9 cellular contexts compared by ENCODE assay signal in the genomic region with DNA sequence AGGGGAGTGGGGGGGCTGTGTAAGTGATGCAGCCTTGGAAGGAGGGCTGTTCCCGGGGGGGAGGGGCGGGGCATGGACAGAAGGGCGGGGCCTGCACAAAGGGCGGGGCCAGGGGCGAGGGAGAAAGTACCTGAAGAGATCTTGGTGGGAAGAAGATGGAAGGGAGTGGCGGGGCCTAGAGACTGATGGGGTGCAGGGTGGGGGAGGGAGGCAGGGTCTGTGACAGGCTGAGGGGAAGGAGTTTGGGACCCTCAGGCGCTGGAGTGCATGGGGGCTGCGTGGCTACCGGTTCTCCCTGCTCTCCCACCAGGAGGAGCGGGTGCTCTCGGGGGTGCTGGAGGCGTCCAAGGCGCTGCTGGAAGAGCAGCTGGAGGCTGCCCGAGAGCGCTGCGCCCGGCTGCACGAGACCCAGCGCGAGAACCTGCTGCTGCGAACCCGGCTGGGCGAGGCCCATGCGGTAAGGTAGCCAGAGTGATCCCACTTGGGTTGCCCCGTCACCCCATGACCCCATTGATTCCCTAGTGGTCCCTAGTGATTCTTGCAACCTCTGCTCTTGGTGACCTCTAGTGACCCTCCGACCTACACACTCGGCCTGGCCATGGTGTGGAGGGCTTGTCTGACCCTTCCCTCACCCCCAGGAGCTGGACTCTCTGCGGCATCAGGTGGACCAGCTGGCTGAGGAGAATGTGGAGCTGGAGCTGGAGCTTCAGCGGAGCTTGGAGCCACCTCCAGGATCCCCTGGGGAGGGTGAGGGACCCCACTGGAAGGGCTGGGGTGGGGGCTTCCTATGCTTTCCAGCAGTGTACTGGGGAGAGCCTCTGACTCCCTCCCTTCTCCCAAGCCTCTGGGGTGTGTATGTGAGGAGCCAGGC. TPM values are rescaled to one million over a fixed set of nuclear protein-coding genes. Genes with fewer than 3 reads are reported as not detected.
DNase-seq lines count a peak whose midpoint lies in the region; ATAC-seq, FAIRE-seq and TF ChIP-seq lines count a peak whose summit lies in the region.
"Had no signal": no experiment of that assay in that cellular context is flagged by ENCODE, and none has a peak within 500 bp of the region (broad histone marks: within the 10 kb centered on the region; RNA-seq: fewer than 3 reads in every experiment).

No MANE protein-coding gene starts in this region.

- H3K9me3 Mint-ChIP-seq in nephron progenitor cell: no peaks in the 10 kb centered on the region

- POLR2A ChIA-PET in BJ (lab: Charles Lee): interaction anchor here (0.6 to 0.9 kb wide), 3 partner anchors 12 to 25 kb away, joined by 3 to 24 read pairs (median 10); a partner anchor contains a TSS
- POLR2A ChIA-PET in IMR-90 (lab: Charles Lee; ENCODE audit: unreplicated experiment): interaction anchor here (1.1 kb wide), 1 partner anchor 26 kb away, joined by 4 read pairs; a partner anchor contains a TSS
- POLR2A ChIA-PET in endothelial cell of umbilical vein (lab: Charles Lee): interaction anchor here (0.5 to 1.0 kb wide), 3 partner anchors 10 to 154 kb away, joined by 3 to 4 read pairs (median 3); a partner anchor contains a TSS

- H4K8ac ChIP-seq in IMR-90 (ENCODE audit: low read depth in 2 of 2, low read length in 2 of 2): no peak overlapping the region; a peak in 1 of 4 replicates

- H3K79me2 ChIP-seq in endothelial cell of umbilical vein (ENCODE audit: control insufficient read depth, insufficient read depth, low read length): no peaks in the 10 kb centered on the region

- no peak overlapping the region for H2BK5ac ChIP-seq in IMR-90 (ENCODE audit: low read depth, low read length, poor library complexity, severe bottlenecking)

- no peak overlapping the region for H3K23ac ChIP-seq in IMR-90 (ENCODE audit: low read depth, low read length)

- peaks cover 45% of the 10 kb centered on the region for H3K4me1 Mint-ChIP-seq in nephron progenitor cell

- H3K4me2 ChIP-seq in IMR-90 (ENCODE audit: low read depth, low read length) (peak overlapping the region; percentile 50; the same call in 1 of the 2 replicates), endothelial cell of umbilical vein (ENCODE audit: insufficient read depth, low read length) (no peak overlapping the region)

- H3K9me3 ChIP-seq in IMR-90 (ENCODE audit: control insufficient read depth, insufficient read depth, low read length) (no peaks in the 10 kb centered on the region), endothelial cell of umbilical vein (replicated peaks; ENCODE audit: control insufficient read depth, insufficient read depth, low read length) (no peaks in the 10 kb centered on the region)

- no peak overlapping the region for H4K91ac ChIP-seq in IMR-90 (ENCODE audit: insufficient read depth, low read depth, low read length)

- H3K36me3 ChIP-seq in BJ (ENCODE audit: control insufficient read depth, insufficient read depth, low read length) (no peaks in the 10 kb centered on the region), IMR-90 (ENCODE audit: control insufficient read depth, insufficient read depth, low read length) (no peaks in the 10 kb centered on the region), endothelial cell of umbilical vein (ENCODE audit: control insufficient read depth in 2 of 2, extremely low read depth in 1 of 2, insufficient read depth in 2 of 2, low read length in 2 of 2) (no peaks in the 10 kb centered on the region)

- no peak overlapping the region for H3K27ac ChIP-seq in IMR-90 (ENCODE audit: insufficient read depth, low read length)
- no peak overlapping the region for H3K27ac ChIP-seq in endothelial cell of umbilical vein (ENCODE audit: insufficient read depth, low read depth, low read length)

- no peak overlapping the region for H3K27ac Mint-ChIP-seq in nephron progenitor cell

- no peaks in the 10 kb centered on the region for H3K79me1 ChIP-seq in IMR-90 (ENCODE audit: low read depth in 1 of 2, low read length in 2 of 2)

- H2AK5ac ChIP-seq in IMR-90 (ENCODE audit: low read depth, low read length): no peak overlapping the region

- 67% methylated on average over 6 of the region's 29 CpGs; no CpG with 5 or more reads in 1 of the 2 experiments for WGBS in IMR-90 (ENCODE audit: extremely low coverage in 2 of 2, insufficient read length in 1 of 2), 2 experiments

- CTCF ChIA-PET in BJ (lab: Yijun Ruan, JAX): interaction anchor here (1.0 to 6.7 kb wide), 8 partner anchors 11 to 346 kb away, joined by 3 to 71 read pairs (median 4); a partner anchor contains a TSS
- CTCF ChIA-PET in IMR-90 (lab: Yijun Ruan, JAX): interaction anchor here (0.6 to 2.2 kb wide), 5 partner anchors 10 to 42 kb away, joined by 4 to 11 read pairs (median 6); a partner anchor contains a TSS
- CTCF ChIA-PET in endothelial cell of umbilical vein (lab: Charles Lee): interaction anchor here (0.6 to 7.0 kb wide), 16 partner anchors 8 to 599 kb away, joined by 3 to 107 read pairs (median 4); a partner anchor contains a TSS

- DNase-seq in BJ (ENCODE audit: low read depth) (no peak), IMR-90 (no peak), endothelial cell of umbilical vein (ENCODE audit: low read depth, low spot score) (no peak), nephron progenitor cell (no peak), LoVo (ENCODE audit: low spot score) (no peak), NCI-H2029 treated with DMSO at 0.1 percent for 48 hours (lab: John Stamatoyannopoulos, UW) (no peak)
- DNase-seq: NCI-H2227 treated with DMSO at 0.1 percent for 48 hours had no signal

- dilution Hi-C loops in IMR-90 (cut with HindIII; ENCODE audit: low sequenced_read_pairs, unreplicated experiment) (no loop called here), endothelial cell of umbilical vein (cut with MboI; ENCODE audit: extremely low pct_ligation_motif_present, low sequenced_read_pairs) (no loop called here)

- no peak overlapping the region for H3K9ac ChIP-seq in IMR-90 (ENCODE audit: low read depth, low read length)
- no peak overlapping the region for H3K9ac ChIP-seq in endothelial cell of umbilical vein (replicated peaks; ENCODE audit: extremely low read depth, insufficient read depth, low read length)

- H2AFZ ChIP-seq in IMR-90 (replicated peaks; ENCODE audit: low read length, poor library complexity) (peak overlapping the region; percentile 97), endothelial cell of umbilical vein (ENCODE audit: low read depth, low read length) (peak overlapping the region; percentile 96)

- H3K4me1 ChIP-seq in IMR-90 (ENCODE audit: control insufficient read depth, insufficient read depth, low read length) (peaks cover 6% of the 10 kb centered on the region), endothelial cell of umbilical vein (ENCODE audit: control insufficient read depth, extremely low read depth, insufficient read depth, low read length) (no peaks in the 10 kb centered on the region)

- no peak overlapping the region for H2BK20ac ChIP-seq in IMR-90 (ENCODE audit: low read depth, low read length)

- in situ Hi-C loops in IMR-90 (cut with MboI; ENCODE audit: low sequenced_read_pairs): no loop called here

- no peak overlapping the region for H2BK120ac ChIP-seq in IMR-90 (ENCODE audit: low read depth, low read length)

- no peak overlapping the region for H3K18ac ChIP-seq in IMR-90 (ENCODE audit: low read depth, low read length)

- no peaks in the 10 kb centered on the region for H3K36me3 Mint-ChIP-seq in nephron progenitor cell (ENCODE audit: low read depth)

- H2BK15ac ChIP-seq in IMR-90 (ENCODE audit: low read depth, low read length): no peak overlapping the region

- BruUV-seq in IMR-90 (replicated peaks; lab: Mats Ljungman, UMichigan) (no TSS peak), endothelial cell of umbilical vein (replicated peaks; lab: Mats Ljungman, UMichigan) (no TSS peak)

- H3K9me1 ChIP-seq in IMR-90 (ENCODE audit: insufficient read depth, low read length): no peaks in the 10 kb centered on the region
- H3K9me1 ChIP-seq in endothelial cell of umbilical vein (replicated peaks; ENCODE audit: control insufficient read depth, extremely low read depth, insufficient read depth, low read length): no peaks in the 10 kb centered on the region

- H4K20me1 ChIP-seq in IMR-90 (ENCODE audit: insufficient read depth, low read length): no peaks in the 10 kb centered on the region
- no peaks in the 10 kb centered on the region for H4K20me1 ChIP-seq in endothelial cell of umbilical vein (replicated peaks; ENCODE audit: control insufficient read depth, extremely low read depth, insufficient read depth, low read length)

- H3K4me3 ChIP-seq in BJ (ENCODE audit: low read depth, low read length) (peak overlapping the region; percentile 20), IMR-90 (ENCODE audit: insufficient read depth, low read depth, low read length) (no peak overlapping the region), endothelial cell of umbilical vein (replicated peaks in 1 of 3; ENCODE audit: insufficient read depth in 1 of 3, low read depth in 1 of 3, low read length in 3 of 3) (peak overlapping the region in 1 of 3 experiments; percentile 13)

- TF ChIP-seq POLR2A in IMR-90 (IDR thresholded peaks at IDR 0.05; ENCODE audit: low read depth, low read length): no peak
- TF ChIP-seq POLR2A in endothelial cell of umbilical vein (IDR thresholded peaks at IDR 0.05; ENCODE audit: low read depth, low read length): no peak

- ATAC-seq in IMR-90 (ENCODE audit: low read depth) (no peak; the same call in 1 of the 2 replicates), HG03097 (IDR thresholded peaks at IDR 0.05; ENCODE audit: low FRiP score, unreplicated experiment) (no peak), HG03571 (IDR thresholded peaks at IDR 0.05; ENCODE audit: unreplicated experiment) (no peak)

- H3K27me3 ChIP-seq in BJ (ENCODE audit: control insufficient read depth, insufficient read depth, low read length) (peaks cover 1% of the 10 kb centered on the region; the same call in 1 of the 2 replicates), IMR-90 (ENCODE audit: control insufficient read depth, insufficient read depth, low read length) (peaks cover 11% of the 10 kb centered on the region; the same call in 1 of the 2 replicates), endothelial cell of umbilical vein (ENCODE audit: control insufficient read depth in 2 of 2, insufficient read depth in 2 of 2, low read length in 2 of 2) (no peaks in the 10 kb centered on the region)

- intact Hi-C loops in IMR-90 (cut with micrococcal nuclease) (no loop called here), endothelial cell of umbilical vein (cut with micrococcal nuclease) (no loop called here)

- H3K4me3 Mint-ChIP-seq in nephron progenitor cell: peak overlapping the region; percentile 60

- peak overlapping the region; percentile 78 for H2AK9ac ChIP-seq in IMR-90 (replicated peaks; ENCODE audit: low read depth, low read length, poor library complexity)

- no peak overlapping the region for H3K56ac ChIP-seq in IMR-90 (ENCODE audit: extremely low read depth, insufficient read depth, low read length)

- H4K5ac ChIP-seq in IMR-90 (ENCODE audit: low read depth, low read length): no peak overlapping the region

- no peak for TF ChIP-seq RAD21 in IMR-90 (IDR thresholded peaks at IDR 0.05; ENCODE audit: low read length)

- H3K27me3 Mint-ChIP-seq in nephron progenitor cell (ENCODE audit: low read depth, poor library complexity): peaks cover 13% of the 10 kb centered on the region

- H3K4ac ChIP-seq in IMR-90 (ENCODE audit: low read depth, low read length): no peak overlapping the region

- peak; percentile 78 for FAIRE-seq in endothelial cell of umbilical vein (lab: Jason Lieb, UNC)

- TF ChIP-seq CTCF in BJ (IDR thresholded peaks at IDR 0.05; ENCODE audit: insufficient read depth, low read depth, low read length) (no peak), IMR-90 (conservative IDR thresholded peaks at IDR 0.05; ENCODE audit: low read depth, low read length) (no peak), endothelial cell of umbilical vein (IDR thresholded peaks at IDR 0.05; ENCODE audit: extremely low read depth in 1 of 2, insufficient read depth in 1 of 2, low read depth in 1 of 2, low read length in 2 of 2) (no peak), nephron progenitor cell (IDR thresholded peaks at IDR 0.05) (no peak)

- H3K14ac ChIP-seq in IMR-90 (replicated peaks; ENCODE audit: low read depth, low read length): no peak overlapping the region

RNA-seq across cellular contexts. Expression of a gene that starts 3.1 kb away (rescaled TPM):
- polyA plus RNA-seq in BJ (2011; rRNA removed) (0.49 and 0.66 TPM in 2 replicates), IMR-90 (2012; rRNA removed) (2.5 and 3.1 TPM in 2 replicates), endothelial cell of umbilical vein (2.7 and 3.7 TPM in 2 replicates)
- 0.09 TPM in 1 of 2 replicates, not detected in the other for polyA minus RNA-seq in BJ (2011; rRNA and poly(A)+ RNA removed)
- total RNA-seq in IMR-90 (2012; rRNA removed) (1.3 and 1.7 TPM in 2 replicates), endothelial cell of umbilical vein (1.8 TPM in 2 replicates)
- polyA plus RNA-seq in IMR-90 (2012; cell fraction: cytosol; rRNA removed): 2.6 and 2.9 TPM in 2 replicates
- polyA plus RNA-seq in IMR-90 (2012; cell fraction: nucleus; rRNA removed; ENCODE audit: low replicate concordance): 2.4 and 3.8 TPM in 2 replicates
- 2.0 and 2.8 TPM in 2 replicates for polyA plus RNA-seq in endothelial cell of umbilical vein (2011; cell fraction: cytosol; rRNA removed)
- polyA plus RNA-seq in endothelial cell of umbilical vein (2011; cell fraction: nucleus; rRNA removed): 1.1 and 2.2 TPM in 2 replicates
- 2.4 and 4.3 TPM in 2 replicates for polyA plus RNA-seq in endothelial cell of umbilical vein (2012)
- 0.23 and 0.73 TPM in 2 replicates for polyA minus RNA-seq in endothelial cell of umbilical vein
- polyA minus RNA-seq in endothelial cell of umbilical vein (2011; cell fraction: cytosol; rRNA and poly(A)+ RNA removed): 5.1 TPM
- 0.29 and 0.77 TPM in 2 replicates for polyA minus RNA-seq in endothelial cell of umbilical vein (2011; cell fraction: nucleus; rRNA and poly(A)+ RNA removed)

RNA-seq across cellular contexts. Expression of a gene that starts 15.9 kb away (rescaled TPM):
- 22.9 and 33.8 TPM in 2 replicates for polyA plus RNA-seq in BJ (2011; rRNA removed)
- 22.1 and 34.5 TPM in 2 replicates for polyA minus RNA-seq in BJ (2011; rRNA and poly(A)+ RNA removed)
- total RNA-seq in IMR-90 (2012; rRNA removed): 43.3 and 52.9 TPM in 2 replicates
- polyA plus RNA-seq in IMR-90 (2012; rRNA removed): 38.8 and 46.7 TPM in 2 replicates
- 36.4 and 60.6 TPM in 2 replicates for polyA plus RNA-seq in IMR-90 (2012; cell fraction: cytosol; rRNA removed)
- polyA plus RNA-seq in IMR-90 (2012; cell fraction: nucleus; rRNA removed; ENCODE audit: low replicate concordance): 52.0 and 125 TPM in 2 replicates
- 41.8 and 44.1 TPM in 2 replicates for total RNA-seq in endothelial cell of umbilical vein
- polyA plus RNA-seq in endothelial cell of umbilical vein: 26.5 and 29.2 TPM in 2 replicates
- polyA plus RNA-seq in endothelial cell of umbilical vein (2011; cell fraction: cytosol; rRNA removed): 25.3 and 28.6 TPM in 2 replicates
- 51.5 and 52.7 TPM in 2 replicates for polyA plus RNA-seq in endothelial cell of umbilical vein (2011; cell fraction: nucleus; rRNA removed)
- 36.1 and 42.9 TPM in 2 replicates for polyA plus RNA-seq in endothelial cell of umbilical vein (2012)
- 27.8 and 28.5 TPM in 2 replicates for polyA minus RNA-seq in endothelial cell of umbilical vein
- 44.0 TPM for polyA minus RNA-seq in endothelial cell of umbilical vein (2011; cell fraction: cytosol; rRNA and poly(A)+ RNA removed)
- polyA minus RNA-seq in endothelial cell of umbilical vein (2011; cell fraction: nucleus; rRNA and poly(A)+ RNA removed): 16.1 and 23.9 TPM in 2 replicates

RNA-seq across cellular contexts. Expression of a gene that starts 25.2 kb away (rescaled TPM):
- polyA plus RNA-seq in BJ (2011; rRNA removed): 398 and 468 TPM in 2 replicates
- 62.2 and 102 TPM in 2 replicates for polyA minus RNA-seq in BJ (2011; rRNA and poly(A)+ RNA removed)
- total RNA-seq in IMR-90 (2012; rRNA removed): 120 and 160 TPM in 2 replicates
- polyA plus RNA-seq in IMR-90 (2012; rRNA removed): 292 and 332 TPM in 2 replicates
- 766 and 775 TPM in 2 replicates for polyA plus RNA-seq in IMR-90 (2012; cell fraction: cytosol; rRNA removed)
- 159 and 265 TPM in 2 replicates for polyA plus RNA-seq in IMR-90 (2012; cell fraction: nucleus; rRNA removed; ENCODE audit: low replicate concordance)
- total RNA-seq in endothelial cell of umbilical vein: 199 and 202 TPM in 2 replicates
- 647 and 709 TPM in 2 replicates for polyA plus RNA-seq in endothelial cell of umbilical vein
- 461 and 466 TPM in 2 replicates for polyA plus RNA-seq in endothelial cell of umbilical vein (2011; cell fraction: cytosol; rRNA removed)
- polyA plus RNA-seq in endothelial cell of umbilical vein (2011; cell fraction: nucleus; rRNA removed): 139 and 150 TPM in 2 replicates
- polyA plus RNA-seq in endothelial cell of umbilical vein (2012): 296 and 368 TPM in 2 replicates
- polyA minus RNA-seq in endothelial cell of umbilical vein: 140 and 151 TPM in 2 replicates
- polyA minus RNA-seq in endothelial cell of umbilical vein (2011; cell fraction: cytosol; rRNA and poly(A)+ RNA removed): 201 TPM
- polyA minus RNA-seq in endothelial cell of umbilical vein (2011; cell fraction: nucleus; rRNA and poly(A)+ RNA removed): 13.9 and 15.3 TPM in 2 replicates

RNA-seq across cellular contexts. Expression of a gene that starts 25.7 kb away (rescaled TPM):
- 154 and 189 TPM in 2 replicates for polyA plus RNA-seq in BJ (2011; rRNA removed)
- polyA minus RNA-seq in BJ (2011; rRNA and poly(A)+ RNA removed): 37.3 and 47.2 TPM in 2 replicates
- total RNA-seq in IMR-90 (2012; rRNA removed): 202 and 206 TPM in 2 replicates
- 173 and 206 TPM in 2 replicates for polyA plus RNA-seq in IMR-90 (2012; rRNA removed)
- polyA plus RNA-seq in IMR-90 (2012; cell fraction: cytosol; rRNA removed): 669 and 1,019 TPM in 2 replicates
- polyA plus RNA-seq in IMR-90 (2012; cell fraction: nucleus; rRNA removed; ENCODE audit: low replicate concordance): 158 and 162 TPM in 2 replicates
- total RNA-seq in endothelial cell of umbilical vein: 187 and 195 TPM in 2 replicates
- 396 and 575 TPM in 2 replicates for polyA plus RNA-seq in endothelial cell of umbilical vein
- 303 and 337 TPM in 2 replicates for polyA plus RNA-seq in endothelial cell of umbilical vein (2011; cell fraction: cytosol; rRNA removed)
- polyA plus RNA-seq in endothelial cell of umbilical vein (2011; cell fraction: nucleus; rRNA removed): 125 and 141 TPM in 2 replicates
- 274 and 288 TPM in 2 replicates for polyA plus RNA-seq in endothelial cell of umbilical vein (2012)
- 69.7 and 76.8 TPM in 2 replicates for polyA minus RNA-seq in endothelial cell of umbilical vein
- polyA minus RNA-seq in endothelial cell of umbilical vein (2011; cell fraction: cytosol; rRNA and poly(A)+ RNA removed): 147 TPM
- 14.4 and 23.9 TPM in 2 replicates for polyA minus RNA-seq in endothelial cell of umbilical vein (2011; cell fraction: nucleus; rRNA and poly(A)+ RNA removed)

RNA-seq across cellular contexts. Expression of a gene that starts 37.8 kb away (rescaled TPM):
- polyA plus RNA-seq in BJ (2011; rRNA removed): 8.9 and 17.4 TPM in 2 replicates
- polyA minus RNA-seq in BJ (2011; rRNA and poly(A)+ RNA removed): 8.5 and 11.2 TPM in 2 replicates
- total RNA-seq in IMR-90 (2012; rRNA removed): 10.2 and 10.3 TPM in 2 replicates
- polyA plus RNA-seq in IMR-90 (2012; rRNA removed): 15.0 and 15.8 TPM in 2 replicates
- 18.8 and 20.4 TPM in 2 replicates for polyA plus RNA-seq in IMR-90 (2012; cell fraction: cytosol; rRNA removed)
- polyA plus RNA-seq in IMR-90 (2012; cell fraction: nucleus; rRNA removed; ENCODE audit: low replicate concordance): 16.3 and 44.0 TPM in 2 replicates
- 37.4 and 38.0 TPM in 2 replicates for total RNA-seq in endothelial cell of umbilical vein
- polyA plus RNA-seq in endothelial cell of umbilical vein: 17.2 and 18.8 TPM in 2 replicates
- 13.8 and 18.9 TPM in 2 replicates for polyA plus RNA-seq in endothelial cell of umbilical vein (2011; cell fraction: cytosol; rRNA removed)
- 19.8 and 22.3 TPM in 2 replicates for polyA plus RNA-seq in endothelial cell of umbilical vein (2011; cell fraction: nucleus; rRNA removed)
- polyA plus RNA-seq in endothelial cell of umbilical vein (2012): 15.0 and 26.5 TPM in 2 replicates
- 10.6 and 13.0 TPM in 2 replicates for polyA minus RNA-seq in endothelial cell of umbilical vein
- 45.9 TPM for polyA minus RNA-seq in endothelial cell of umbilical vein (2011; cell fraction: cytosol; rRNA and poly(A)+ RNA removed)
- polyA minus RNA-seq in endothelial cell of umbilical vein (2011; cell fraction: nucleus; rRNA and poly(A)+ RNA removed): 4.0 and 10.0 TPM in 2 replicates
